ENCODE assay signal across 34 cellular contexts in genomic region chr3:13185737-13186136, GRCh38.
"Had no signal": no experiment of that assay in that cellular context is flagged by ENCODE, and none has a peak within 500 bp of the region (broad histone marks: within the 10 kb centered on the region; RNA-seq: fewer than 3 reads in every experiment).

No MANE protein-coding gene starts in this region.

- H3K27me3 ChIP-seq: adrenal gland, cardiac muscle cell had no signal

- FAIRE-seq: astrocyte, bronchial epithelial cell, TTC549 had no signal

- H3K9me3 ChIP-seq: adrenal gland had no signal

- H3K27ac ChIP-seq: adrenal gland, cardiac muscle cell, VCaP had no signal

- H3K36me3 ChIP-seq: adrenal gland, cardiac muscle cell had no signal

- DNase-seq: activated B cell treated with CpG ODN at 0.5 μM for 24 hours; activated CD4-positive, alpha-beta memory T cell treated with anti-CD3 and anti-CD28 coated beads for 36 hours; activated CD4-positive, alpha-beta T cell treated with anti-CD3 and anti-CD28 coated beads for 4 hours; activated CD4-positive, alpha-beta T cell treated with anti-CD3 and anti-CD28 coated beads, Interleukin-2, amount 10 ng/mL, durations not matched to agents 24 days and 14 days; activated CD4-positive, alpha-beta T cell treated with anti-CD3 and anti-CD28 coated beads, Interleukin-2, amount 50 U/mL, for 1 hour; activated CD4-positive, alpha-beta T cell treated with anti-CD3 and anti-CD28 coated beads, Interleukin-2, amount 50 U/mL, for 4 hours; activated CD4-positive, CD25-positive, alpha-beta regulatory T cell treated with anti-CD3 and anti-CD28 coated beads, Interleukin-2, amount 50 U/mL, for 72 hours; activated CD8-positive, alpha-beta memory T cell treated with anti-CD3 and anti-CD28 coated beads, Interleukin-2, amount 50 U/mL, for 4 hours; activated CD8-positive, alpha-beta T cell treated with anti-CD3 and anti-CD28 coated beads for 36 hours; activated effector memory CD4-positive, alpha-beta T cell treated with anti-CD3 and anti-CD28 coated beads, Interleukin-2, amount 50 U/mL, for 16 hours; activated gamma-delta T cell treated with Interleukin-2 at 50 U/mL for 16 hours; activated naive CD4-positive, alpha-beta T cell; activated naive CD4-positive, alpha-beta T cell treated with anti-CD3 and anti-CD28 coated beads for 36 hours; activated naive CD4-positive, alpha-beta T cell treated with anti-CD3 and anti-CD28 coated beads, Interleukin-2, amount 50 U/mL, for 16 hours; activated naive CD8-positive, alpha-beta T cell treated with anti-CD3 and anti-CD28 coated beads for 36 hours; activated T-cell treated with anti-CD3 and anti-CD28 coated beads for 4 hours; activated T-cell treated with anti-CD3 and anti-CD28 coated beads, Interleukin-2, amount 50 U/mL, for 1 hour; activated T-cell treated with anti-CD3 and anti-CD28 coated beads, Interleukin-2, amount 50 U/mL, for 4 hours; activated T-cell treated with anti-CD3 and anti-CD28 coated beads, Interleukin-2, amount 50 U/mL, for 72 hours; amniotic stem cell; aorta; caudate nucleus; cerebellar nuclear complex; T-helper 1 cell; T-helper 2 cell; T-helper 9 cell had no signal

- ATAC-seq: activated CD8-positive, alpha-beta T cell treated with anti-CD3 and anti-CD28 coated beads for 36 hours; activated naive CD4-positive, alpha-beta T cell treated with anti-CD3 and anti-CD28 coated beads, Interleukin-2, amount 50 U/mL, for 72 hours; activated T-cell treated with anti-CD3 and anti-CD28 coated beads, Interleukin-2, amount 50 U/mL, for 4 hours; activated T-cell treated with anti-CD3 and anti-CD28 coated beads, Interleukin-2, amount 50 U/mL, for 72 hours; activated T-helper 17 cell treated with anti-CD3 and anti-CD28 coated beads, Interleukin-2, amount 50 U/mL, for 72 hours had no signal

- H3K4me3 ChIP-seq: adrenal gland, cardiac muscle cell had no signal
